Comparison of ENCODE assay signal across 8 cellular contexts in genomic region chr22:49960159-49960966, GRCh38. TPM values are rescaled to one million over a fixed set of nuclear protein-coding genes. Genes with fewer than 3 reads are reported as not detected.
A peak's percentile ranks its signal among the peaks of the same experiment; 100 is the strongest.
DNase-seq lines count a peak whose midpoint lies in the region; ATAC-seq and TF ChIP-seq lines count a peak whose summit lies in the region.

TSS of gene PIM3 (plus strand) at chr22:49960772. CDS start at chr22:49960948, 176 bp downstream.

- CTCF ChIA-PET in activated naive CD4-positive, alpha-beta T cell treated with anti-CD3 and anti-CD28 coated beads, Interleukin-2, amount 10 ng/mL, durations not matched to agents 7 days and 5 days (lab: Charles Lee): no interaction called here

- no peak for TF ChIP-seq CTCF in HFF-Myc (IDR thresholded peaks at IDR 0.05; ENCODE audit: low read depth, low read length, missing control alignments)
- peak in 2 of 4 experiments; percentile 3 to 12 for TF ChIP-seq CTCF in gastroesophageal sphincter (IDR thresholded peaks at IDR 0.05)
- TF ChIP-seq CTCF in neutrophil (IDR thresholded peaks at IDR 0.05): peak; percentile 7
- TF ChIP-seq CTCF in subcutaneous adipose tissue (IDR thresholded peaks at IDR 0.05; ENCODE audit: low read depth): no peak

- peak within 1 kb of the TSS; percentile 89 for H3K27ac Mint-ChIP-seq in activated naive CD4-positive, alpha-beta T cell treated with anti-CD3 and anti-CD28 coated beads, Interleukin-2, amount 10 ng/mL, durations not matched to agents 7 days and 5 days

- H3K9me3 ChIP-seq in SK-N-MC (ENCODE audit: low read depth, low read length): no peaks in the 10 kb centered on the region
- H3K9me3 ChIP-seq in gastroesophageal sphincter: no peaks in the 10 kb centered on the region
- H3K9me3 ChIP-seq in neutrophil: no peaks in the 10 kb centered on the region

- H3K36me3 ChIP-seq in SK-N-MC (ENCODE audit: insufficient read depth, low read length): peaks cover 29% of the 10 kb centered on the region
- peaks cover 0 to 25% of the 10 kb centered on the region in 2 donors for H3K36me3 ChIP-seq in gastroesophageal sphincter
- peaks cover 41% of the 10 kb centered on the region for H3K36me3 ChIP-seq in neutrophil

- ATAC-seq in gastroesophageal sphincter: peak; percentile 91

- H3K36me3 Mint-ChIP-seq in activated naive CD4-positive, alpha-beta T cell treated with anti-CD3 and anti-CD28 coated beads, Interleukin-2, amount 10 ng/mL, durations not matched to agents 7 days and 5 days: peaks cover 16% of the 10 kb centered on the region

- peak within 1 kb of the TSS; percentile 82 for H3K4me3 ChIP-seq in HFF-Myc (replicated peaks; ENCODE audit: low read depth, low read length)
- peak within 1 kb of the TSS; percentile 92 for H3K4me3 ChIP-seq in SK-N-MC
- peak within 1 kb of the TSS; percentile 60 to 97 for H3K4me3 ChIP-seq in gastroesophageal sphincter
- H3K4me3 ChIP-seq in neutrophil (ENCODE audit: low read depth in 1 of 2, low read length in 1 of 2): peak within 1 kb of the TSS; percentile 94 to 99

- no peaks in the 10 kb centered on the region for H3K27me3 Mint-ChIP-seq in activated naive CD4-positive, alpha-beta T cell treated with anti-CD3 and anti-CD28 coated beads, Interleukin-2, amount 10 ng/mL, durations not matched to agents 7 days and 5 days

- peak; percentile 73 to 97 for TF ChIP-seq POLR2A in gastroesophageal sphincter (IDR thresholded peaks at IDR 0.05)

- H3K9ac ChIP-seq in SK-N-MC (ENCODE audit: insufficient read length): peak within 1 kb of the TSS; percentile 80

- WGBS in gastroesophageal sphincter (ENCODE audit: low coverage in 1 of 2), 2 donors: no CpG with 5 or more reads among the region's 132 CpGs

- no peaks in the 10 kb centered on the region for H3K9me3 Mint-ChIP-seq in activated naive CD4-positive, alpha-beta T cell treated with anti-CD3 and anti-CD28 coated beads, Interleukin-2, amount 10 ng/mL, durations not matched to agents 7 days and 5 days

- peak within 1 kb of the TSS; percentile 90 for H3K4me3 Mint-ChIP-seq in activated naive CD4-positive, alpha-beta T cell treated with anti-CD3 and anti-CD28 coated beads, Interleukin-2, amount 10 ng/mL, durations not matched to agents 7 days and 5 days

- H3K27me3 ChIP-seq in gastroesophageal sphincter (no peaks in the 10 kb centered on the region), neutrophil (peaks cover 10% of the 10 kb centered on the region)

- peaks cover 36% of the 10 kb centered on the region for H3K4me1 Mint-ChIP-seq in activated naive CD4-positive, alpha-beta T cell treated with anti-CD3 and anti-CD28 coated beads, Interleukin-2, amount 10 ng/mL, durations not matched to agents 7 days and 5 days

- DNase-seq in GM04504 (ENCODE audit: low read depth) (peak; percentile 90), HFF-Myc (ENCODE audit: extremely low read depth, low read depth) (peak; percentile 75), NAMALWA (ENCODE audit: low spot score) (peak; percentile 96), SK-N-MC (ENCODE audit: low read depth, low spot score) (peak; percentile 69)
- DNase-seq in activated naive CD4-positive, alpha-beta T cell treated with anti-CD3 and anti-CD28 coated beads, Interleukin-2, amount 10 ng/mL, durations not matched to agents 7 days and 5 days: peak; percentile 95

- TF ChIP-seq EP300 in gastroesophageal sphincter (IDR thresholded peaks at IDR 0.05): no peak

- H3K27ac ChIP-seq in SK-N-MC (peak within 1 kb of the TSS; percentile 91), gastroesophageal sphincter (peak within 1 kb of the TSS; percentile 72 to 98 (median 96)), neutrophil (peak within 1 kb of the TSS; percentile 98)

- peaks cover 0 to 58% (median 20%) of the 10 kb centered on the region in 3 donors for H3K4me1 ChIP-seq in gastroesophageal sphincter
- peaks cover 47% of the 10 kb centered on the region in 2 experiments for H3K4me1 ChIP-seq in neutrophil (ENCODE audit: control insufficient read depth in 1 of 2, insufficient read depth in 1 of 2, low read depth in 1 of 2, low read length in 1 of 2)

RNA-seq across cellular contexts. Expression of gene PIM3, which starts in this region (rescaled TPM):
- total RNA-seq in gastroesophageal sphincter: 10 to 100 TPM; 30.0 to 58.3 (median 46.4) TPM
- total RNA-seq in subcutaneous adipose tissue: 100 to 1,000 TPM in 1 of 4 donors, 10 to 100 TPM in 3; 25.8 to 174 (median 59.0) TPM

Comparison
In these comparisons a context has a peak if more than half of its experiments do, and no peak if none do; other contexts are left out.
1. Peak in every context shown above with its lines: DNase-seq, ATAC-seq, H3K4me3 ChIP-seq and H3K27ac ChIP-seq.